8 cellular contexts compared by ENCODE assay signal in genomic region chr2:118774458-118775133, GRCh38.
DNase-seq lines count a peak whose midpoint lies in the region; ATAC-seq and TF ChIP-seq lines count a peak whose summit lies in the region.

No MANE protein-coding gene starts in this region.

- H3K4me1 ChIP-seq in GM23248 (ENCODE audit: insufficient read depth): 0 out of 2 replicates have a peak, but pooled peaks cover 2% of the 10 kb centered on the region
- H3K4me1 ChIP-seq in fibroblast of lung (ENCODE audit: control insufficient read depth, extremely low read depth, insufficient read depth, low read length): no peaks in the 10 kb centered on the region
- H3K4me1 ChIP-seq in aorta (ENCODE audit: control insufficient read depth in 1 of 2, insufficient read depth in 2 of 2, low read length in 2 of 2): no peaks in the 10 kb centered on the region

- TF ChIP-seq CTCF in fibroblast of lung (conservative IDR thresholded peaks at IDR 0.05 in 1 of 2, IDR thresholded peaks at IDR 0.05 in 1 of 2; ENCODE audit: low read depth in 1 of 2, low read length in 2 of 2) (no peak), nephron (IDR thresholded peaks at IDR 0.05; ENCODE audit: unreplicated experiment in 3 of 3) (no peak)

- H3K9ac ChIP-seq in GM23248: peak overlapping the region; percentile 69
- no peak overlapping the region for H3K9ac ChIP-seq in fibroblast of lung (ENCODE audit: insufficient read depth, low read length)

- H4K20me1 ChIP-seq in GM23248 (ENCODE audit: insufficient read depth): no peaks in the 10 kb centered on the region
- H4K20me1 ChIP-seq in fibroblast of lung (ENCODE audit: control insufficient read depth, extremely low read depth, insufficient read depth, low read length): no peaks in the 10 kb centered on the region

- H3K79me2 ChIP-seq in GM23248 (ENCODE audit: insufficient read depth) (no peaks in the 10 kb centered on the region), fibroblast of lung (ENCODE audit: control insufficient read depth, insufficient read depth, low read length) (no peaks in the 10 kb centered on the region)

- H3K36me3 Mint-ChIP-seq in T-helper 17 cell (ENCODE audit: low read depth) (peaks cover 2% of the 10 kb centered on the region), nephron (ENCODE audit: low read depth) (no peaks in the 10 kb centered on the region)

- ATAC-seq in T-helper 17 cell (no peak), aorta (ENCODE audit: low FRiP score) (peak; percentile 74)

- no peak overlapping the region for H3K27ac Mint-ChIP-seq in T-helper 17 cell
- H3K27ac Mint-ChIP-seq in nephron: no peak overlapping the region

- H3K36me3 ChIP-seq in GM23248 (ENCODE audit: low read depth): no peaks in the 10 kb centered on the region
- no peaks in the 10 kb centered on the region for H3K36me3 ChIP-seq in fibroblast of lung (ENCODE audit: control insufficient read depth, insufficient read depth, low read length)
- no peaks in the 10 kb centered on the region for H3K36me3 ChIP-seq in aorta (ENCODE audit: control insufficient read depth in 1 of 2, insufficient read depth in 2 of 2, low read length in 1 of 2)

- H3K4me1 Mint-ChIP-seq in T-helper 17 cell: peaks cover 2% of the 10 kb centered on the region
- H3K4me1 Mint-ChIP-seq in nephron: peaks cover 11% of the 10 kb centered on the region

- no peaks in the 10 kb centered on the region for H3K9me3 ChIP-seq in GM23248 (ENCODE audit: low read depth)
- no peaks in the 10 kb centered on the region for H3K9me3 ChIP-seq in T-helper 17 cell (ENCODE audit: control insufficient read depth, low read length, poor library complexity, severe bottlenecking)
- no peaks in the 10 kb centered on the region for H3K9me3 ChIP-seq in fibroblast of lung (ENCODE audit: control insufficient read depth, insufficient read depth, low read depth, low read length)
- no peaks in the 10 kb centered on the region for H3K9me3 ChIP-seq in aorta (ENCODE audit: control insufficient read depth, low read length)

- no peaks in the 10 kb centered on the region for H3K9me3 Mint-ChIP-seq in nephron

- H3K4me3 Mint-ChIP-seq in T-helper 17 cell: peak overlapping the region; percentile 69
- H3K4me3 Mint-ChIP-seq in nephron: peak overlapping the region; percentile 58 to 83 (median 81)

- no peaks in the 10 kb centered on the region for H3K9me2 ChIP-seq in GM23248 (ENCODE audit: insufficient read depth)

- peak overlapping the region; percentile 93 for H2AFZ ChIP-seq in GM23248
- peak overlapping the region; percentile 32 for H2AFZ ChIP-seq in fibroblast of lung (ENCODE audit: low read length)

- H3K27ac ChIP-seq in GM23248: no peak overlapping the region
- no peak overlapping the region for H3K27ac ChIP-seq in fibroblast of lung (ENCODE audit: insufficient read depth, low read length)
- H3K27ac ChIP-seq in aorta (ENCODE audit: low read depth in 1 of 2, low read length in 2 of 2): no peak overlapping the region

- peaks cover 7% of the 10 kb centered on the region for H3F3A ChIP-seq in GM23248 (ENCODE audit: insufficient read depth)

- H3K27me3 Mint-ChIP-seq in T-helper 17 cell (peaks cover 70% of the 10 kb centered on the region), nephron (ENCODE audit: low read depth) (peaks cover 60% of the 10 kb centered on the region)

- in situ Hi-C loops in GM23248 (cut with MboI): no loop called here

- 0 to 2% methylated on average over 32 to 45 of the region's 45 CpGs for WGBS in GM23248 (ENCODE audit: low coverage in 1 of 2, low lambda C conversion rate in 2 of 2, missing lambda C conversion rate in 2 of 2), 2 experiments
- WGBS in aorta, 2 donors: 1% methylated on average over 45 of the region's 45 CpGs

- H3K4me3 ChIP-seq in GM23248 (peak overlapping the region; percentile 84), fibroblast of lung (replicated peaks in 1 of 4; ENCODE audit: control extremely low read depth in 1 of 4, insufficient read depth in 1 of 4, low read depth in 3 of 4, low read length in 4 of 4) (peak overlapping the region; percentile 6 to 79 (median 42)), aorta (ENCODE audit: low read length in 2 of 2) (no peak overlapping the region)

- DNase-seq in AG08395 (ENCODE audit: low spot score) (peak; percentile 79), GM23248 (peak; percentile 85), T-helper 17 cell (no peak), fibroblast of lung (ENCODE audit: low read depth in 2 of 2) (peak; percentile 24 to 61), aorta (peak; percentile 56 to 84), foreskin melanocyte (no peak), CD1c-positive myeloid dendritic cell (ENCODE audit: extremely low spot score) (no peak)

- intact Hi-C loops in aorta (cut with DNase I): no loop called here

- H3K27me3 ChIP-seq in GM23248 (replicated peaks; ENCODE audit: insufficient read depth) (no peaks in the 10 kb centered on the region), fibroblast of lung (ENCODE audit: control insufficient read depth, insufficient read depth, low read length) (peaks cover 3% of the 10 kb centered on the region), aorta (ENCODE audit: control insufficient read depth in 1 of 2, insufficient read depth in 2 of 2, low read length in 1 of 2) (peaks cover 0 to 2% of the 10 kb centered on the region in 2 donors)

- H3K4me2 ChIP-seq in GM23248 (ENCODE audit: unreplicated experiment) (peak overlapping the region; percentile 89), fibroblast of lung (ENCODE audit: extremely low read depth, insufficient read depth, low read length) (peak overlapping the region; percentile 57)

Comparison
In these comparisons a context has a peak if more than half of its experiments do, and no peak if none do; other contexts are left out.
1. DNase-seq: peak in AG08395 (single experiment), GM23248 (single experiment), fibroblast of lung (2 of 2) and aorta (2 of 2); none in T-helper 17 cell (0 of 3), foreskin melanocyte (single experiment) and CD1c-positive myeloid dendritic cell (single experiment).
2. H3K4me3 ChIP-seq: peak in GM23248 (single experiment) and fibroblast of lung (4 of 4); none in aorta (0 of 2).